Comparison of ENCODE assay signal across 10 cellular contexts in genomic region chr10:100100651-100101525, GRCh38. TPM values are rescaled to one million over a fixed set of nuclear protein-coding genes. Genes with fewer than 3 reads are reported as not detected.
DNase-seq lines count a peak whose midpoint lies in the region; ATAC-seq and TF ChIP-seq lines count a peak whose summit lies in the region.
"Had no signal": no experiment of that assay in that cellular context is flagged by ENCODE, and none has a peak within 500 bp of the region (broad histone marks: within the 10 kb centered on the region; RNA-seq: fewer than 3 reads in every experiment).

No MANE protein-coding gene starts in this region.

- no peaks in the 10 kb centered on the region for H3K36me3 ChIP-seq in vagina
- H3K36me3 ChIP-seq: left lung had no signal

- H3K9me3 ChIP-seq in AG04450 (ENCODE audit: control insufficient read depth, insufficient read depth, low read length) = no peaks in the 10 kb centered on the region; the same call in 1 of the 2 replicates
- no peaks in the 10 kb centered on the region for H3K9me3 ChIP-seq in vagina

- H3K27ac Mint-ChIP-seq in activated T-cell treated with anti-CD3 and anti-CD28 coated beads, Interleukin-2, amount 50 U/mL, for 72 hours = no peak overlapping the region
- H3K27ac Mint-ChIP-seq: activated B cell treated with CpG ODN at 0.5 μM for 24 hours had no signal

- H3K27me3 Mint-ChIP-seq in activated T-cell treated with anti-CD3 and anti-CD28 coated beads, Interleukin-2, amount 50 U/mL, for 72 hours (ENCODE audit: low read depth) = peaks cover 51% of the 10 kb centered on the region

- H3K27ac ChIP-seq in AG04450 (ENCODE audit: low read depth, low read length) (no peak overlapping the region), RWPE1 (no peak overlapping the region), vagina (no peak overlapping the region)
- H3K27ac ChIP-seq: left lung had no signal

- CTCF ChIA-PET in AG04450 (lab: Charles Lee) = interaction anchor here (1.0 kb wide), 1 partner anchor 255 kb away, joined by 4 read pairs; no protein-coding TSS in a partner anchor
- CTCF ChIA-PET in RWPE1 (lab: Yijun Ruan, JAX) = no interaction called here

- peaks cover 3 to 4% of the 10 kb centered on the region in 2 donors for H3K9me3 Mint-ChIP-seq in activated T-cell treated with anti-CD3 and anti-CD28 coated beads, Interleukin-2, amount 50 U/mL, for 72 hours

- intact Hi-C loops in vagina (cut with DNase I) = no loop called here

- H3K4me1 Mint-ChIP-seq in activated T-cell treated with anti-CD3 and anti-CD28 coated beads, Interleukin-2, amount 50 U/mL, for 72 hours (ENCODE audit: low read depth) = no peaks in the 10 kb centered on the region
- H3K4me1 Mint-ChIP-seq: activated B cell treated with CpG ODN at 0.5 μM for 24 hours had no signal

- POLR2A ChIA-PET in AG04450 (lab: Yijun Ruan, JAX) = interaction anchor here (0.6 kb wide), 1 partner anchor 49 kb away, joined by 4 read pairs; no protein-coding TSS in a partner anchor
- POLR2A ChIA-PET in RWPE1 (lab: Yijun Ruan, JAX; ENCODE audit: low non-redundant PET) = no interaction called here

- peaks cover 2 to 3% of the 10 kb centered on the region in 2 donors for H3K36me3 Mint-ChIP-seq in activated T-cell treated with anti-CD3 and anti-CD28 coated beads, Interleukin-2, amount 50 U/mL, for 72 hours (ENCODE audit: insufficient read depth in 2 of 2)

- TF ChIP-seq CTCF in AG04450 (IDR thresholded peaks at IDR 0.05; ENCODE audit: low read depth, low read length) = peak; percentile 26
- no peak for TF ChIP-seq CTCF in RWPE1 (conservative IDR thresholded peaks at IDR 0.05; ENCODE audit: low read depth)
- no peak for TF ChIP-seq CTCF in foreskin fibroblast (IDR thresholded peaks at IDR 0.05; ENCODE audit: low read depth, low read length)
- TF ChIP-seq CTCF in vagina (IDR thresholded peaks at IDR 0.05) = no peak

- H3K4me3 Mint-ChIP-seq in activated T-cell treated with anti-CD3 and anti-CD28 coated beads, Interleukin-2, amount 50 U/mL, for 72 hours = no peak overlapping the region
- H3K4me3 Mint-ChIP-seq: activated B cell treated with CpG ODN at 0.5 μM for 24 hours had no signal

- H3K4me3 ChIP-seq in AG04450 (ENCODE audit: low read depth, low read length) (no peak overlapping the region), foreskin fibroblast (ENCODE audit: low read depth in 1 of 2, low read length in 2 of 2) (no peak overlapping the region), vagina (no peak overlapping the region)
- H3K4me3 ChIP-seq: left lung had no signal

- peaks cover 6% of the 10 kb centered on the region for H3K27me3 ChIP-seq in AG04450 (ENCODE audit: control insufficient read depth, insufficient read depth, low read length)
- H3K27me3 ChIP-seq in vagina = no peaks in the 10 kb centered on the region

- ATAC-seq in activated T-cell treated with anti-CD3 and anti-CD28 coated beads, Interleukin-2, amount 50 U/mL, for 72 hours (replicated peaks in 1 of 2) = no peak

- DNase-seq in AG04450 (ENCODE audit: low read depth, low spot score) = peak; percentile 0
- DNase-seq in H4 (ENCODE audit: low spot score) = peak; percentile 33
- DNase-seq in RWPE1 (ENCODE audit: low spot score) = peak; percentile 29
- DNase-seq in foreskin fibroblast = peak; percentile 37 to 51
- DNase-seq in vagina (ENCODE audit: extremely low spot score in 2 of 2) = no peak
- DNase-seq in activated CD4-positive, alpha-beta T cell treated with anti-CD3 and anti-CD28 coated beads, Interleukin-2, amount 50 U/mL, for 1 hour = no peak
- DNase-seq in activated CD4-positive, alpha-beta T cell treated with anti-CD3 and anti-CD28 coated beads for 1 hour = no peak
- no peak for DNase-seq in activated T-cell treated with anti-CD3 and anti-CD28 coated beads, Interleukin-2, amount 50 U/mL, for 72 hours
- DNase-seq: activated B cell treated with CpG ODN at 0.5 μM for 24 hours, left lung had no signal

- TF ChIP-seq POLR2A in vagina (IDR thresholded peaks at IDR 0.05) = no peak

- H3K4me1 ChIP-seq in vagina = no peaks in the 10 kb centered on the region
- H3K4me1 ChIP-seq: left lung had no signal

RNA-seq across cellular contexts. Expression of gene CPN1, which starts 19.2 kb away (rescaled TPM):
- not detected in 2 replicates for polyA plus RNA-seq in AG04450 (2011; rRNA removed)
- not detected in 2 replicates for polyA minus RNA-seq in AG04450 (2011; rRNA and poly(A)+ RNA removed)
- total RNA-seq in H4 (2014; rRNA removed; shearing (Covaris generic)) = not detected in 2 replicates
- total RNA-seq in vagina = not detected
- not detected for total RNA-seq in activated T-cell treated with anti-CD3 and anti-CD28 coated beads, Interleukin-2, amount 50 U/mL, for 72 hours
- total RNA-seq: activated B cell treated with CpG ODN at 0.5 μM for 24 hours, left lung had no signal

Comparison
In these comparisons a context has a peak if more than half of its experiments do, and no peak if none do; other contexts are left out.
1. DNase-seq: peak in AG04450 (single experiment), H4 (single experiment), RWPE1 (single experiment) and foreskin fibroblast (2 of 2); none in vagina (0 of 2), activated CD4-positive, alpha-beta T cell treated with anti-CD3 and anti-CD28 coated beads, Interleukin-2, amount 50 U/mL, for 1 hour (single experiment), activated CD4-positive, alpha-beta T cell treated with anti-CD3 and anti-CD28 coated beads for 1 hour (single experiment) and activated T-cell treated with anti-CD3 and anti-CD28 coated beads, Interleukin-2, amount 50 U/mL, for 72 hours (0 of 2).